1 cellular context compared by ENCODE assay signal in the genomic region with DNA sequence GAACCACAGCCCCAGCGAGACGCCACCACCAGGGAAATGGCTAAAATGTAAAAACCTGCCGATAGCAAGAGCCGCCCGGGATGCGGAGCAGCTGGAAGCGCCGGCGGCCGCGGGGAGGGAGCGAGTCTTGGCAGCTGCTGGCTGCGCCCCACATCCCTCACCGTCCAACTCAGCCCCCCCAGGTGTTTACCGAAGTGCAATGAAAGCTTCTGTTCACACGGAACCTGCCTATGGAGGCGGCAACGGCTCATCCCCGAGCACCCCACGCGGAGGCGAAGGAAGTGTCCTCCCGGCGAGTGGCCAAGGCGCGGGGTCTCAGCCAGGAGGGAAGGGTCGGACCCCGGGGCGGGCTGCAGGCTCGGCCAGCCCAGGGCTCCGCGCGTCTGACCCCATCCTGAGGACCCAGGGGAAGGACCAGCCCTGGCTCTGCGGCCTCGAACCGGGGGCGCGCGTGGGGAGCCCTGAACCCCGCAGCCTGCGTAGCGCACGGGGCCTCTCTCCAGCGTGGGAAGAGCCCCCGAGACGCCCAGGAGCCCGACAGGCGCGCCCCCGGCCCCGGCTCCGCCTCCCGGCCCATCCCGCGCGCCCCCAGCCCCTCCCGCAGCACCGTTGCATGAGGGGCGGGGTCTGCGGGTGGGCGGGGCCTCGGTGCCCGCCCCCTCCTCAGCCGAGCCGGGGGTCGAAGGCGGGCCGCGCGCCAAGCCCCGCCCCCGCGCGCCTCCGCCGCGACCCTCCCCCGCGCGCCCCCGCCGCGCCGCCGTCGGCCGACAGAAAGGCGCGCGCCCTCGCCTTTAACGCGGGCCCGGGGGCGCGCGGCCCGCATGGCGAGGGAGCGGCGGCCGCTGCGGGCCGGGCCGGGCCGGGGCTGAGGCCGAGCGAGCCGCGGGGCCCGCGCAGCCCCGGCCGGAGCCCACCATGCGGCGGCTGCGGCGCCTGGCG.
TF ChIP-seq lines count a peak whose summit lies in the region.

A gene (plus strand): TSS at position 822 of the 939 bp plus-strand sequence. CDS start 94 bp downstream, at position 916.

TF ChIP-seq in WTC11, 78 proteins besides CTCF, POLR2A, EP300 and RAD21 (continued from another document):
- TF ChIP-seq, protein P1, sequence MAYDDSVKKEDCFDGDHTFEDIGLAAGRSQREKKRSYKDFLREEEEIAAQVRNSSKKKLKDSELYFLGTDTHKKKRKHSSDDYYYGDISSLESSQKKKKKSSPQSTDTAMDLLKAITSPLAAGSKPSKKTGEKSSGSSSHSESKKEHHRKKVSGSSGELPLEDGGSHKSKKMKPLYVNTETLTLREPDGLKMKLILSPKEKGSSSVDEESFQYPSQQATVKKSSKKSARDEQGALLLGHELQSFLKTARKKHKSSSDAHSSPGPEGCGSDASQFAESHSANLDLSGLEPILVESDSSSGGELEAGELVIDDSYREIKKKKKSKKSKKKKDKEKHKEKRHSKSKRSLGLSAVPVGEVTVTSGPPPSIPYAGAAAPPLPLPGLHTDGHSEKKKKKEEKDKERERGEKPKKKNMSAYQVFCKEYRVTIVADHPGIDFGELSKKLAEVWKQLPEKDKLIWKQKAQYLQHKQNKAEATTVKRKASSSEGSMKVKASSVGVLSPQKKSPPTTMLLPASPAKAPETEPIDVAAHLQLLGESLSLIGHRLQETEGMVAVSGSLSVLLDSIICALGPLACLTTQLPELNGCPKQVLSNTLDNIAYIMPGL (CRISPR knock-in tag; IDR thresholded peaks at IDR 0.05), result 0 out of 2 replicates have a peak, but pooled peaks have one; percentile 57
- TF ChIP-seq, protein P2, sequence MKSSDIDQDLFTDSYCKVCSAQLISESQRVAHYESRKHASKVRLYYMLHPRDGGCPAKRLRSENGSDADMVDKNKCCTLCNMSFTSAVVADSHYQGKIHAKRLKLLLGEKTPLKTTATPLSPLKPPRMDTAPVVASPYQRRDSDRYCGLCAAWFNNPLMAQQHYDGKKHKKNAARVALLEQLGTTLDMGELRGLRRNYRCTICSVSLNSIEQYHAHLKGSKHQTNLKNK (CRISPR knock-in tag; IDR thresholded peaks at IDR 0.05), result no peak
- TF ChIP-seq, protein P3, sequence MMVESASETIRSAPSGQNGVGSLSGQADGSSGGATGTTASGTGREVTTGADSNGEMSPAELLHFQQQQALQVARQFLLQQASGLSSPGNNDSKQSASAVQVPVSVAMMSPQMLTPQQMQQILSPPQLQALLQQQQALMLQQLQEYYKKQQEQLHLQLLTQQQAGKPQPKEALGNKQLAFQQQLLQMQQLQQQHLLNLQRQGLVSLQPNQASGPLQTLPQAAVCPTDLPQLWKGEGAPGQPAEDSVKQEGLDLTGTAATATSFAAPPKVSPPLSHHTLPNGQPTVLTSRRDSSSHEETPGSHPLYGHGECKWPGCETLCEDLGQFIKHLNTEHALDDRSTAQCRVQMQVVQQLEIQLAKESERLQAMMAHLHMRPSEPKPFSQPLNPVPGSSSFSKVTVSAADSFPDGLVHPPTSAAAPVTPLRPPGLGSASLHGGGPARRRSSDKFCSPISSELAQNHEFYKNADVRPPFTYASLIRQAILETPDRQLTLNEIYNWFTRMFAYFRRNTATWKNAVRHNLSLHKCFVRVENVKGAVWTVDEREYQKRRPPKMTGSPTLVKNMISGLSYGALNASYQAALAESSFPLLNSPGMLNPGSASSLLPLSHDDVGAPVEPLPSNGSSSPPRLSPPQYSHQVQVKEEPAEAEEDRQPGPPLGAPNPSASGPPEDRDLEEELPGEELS (CRISPR knock-in tag; IDR thresholded peaks at IDR 0.05), result no peak
- no peak for TF ChIP-seq JAZF1 (CRISPR knock-in tag; IDR thresholded peaks at IDR 0.05)
- 0 out of 2 replicates have a peak, but pooled peaks have one; percentile 61 for TF ChIP-seq ETV6 (CRISPR knock-in tag; IDR thresholded peaks at IDR 0.05)
- no peak for TF ChIP-seq TP53 (CRISPR knock-in tag; IDR thresholded peaks at IDR 0.05)
- peak; percentile 10; the same call in 1 of the 2 replicates for TF ChIP-seq FOXP1 (CRISPR knock-in tag; IDR thresholded peaks at IDR 0.05; ENCODE audit: borderline replicate concordance)
- TF ChIP-seq CREB1 (CRISPR knock-in tag; IDR thresholded peaks at IDR 0.05), result no peak
- TF ChIP-seq, protein P4, sequence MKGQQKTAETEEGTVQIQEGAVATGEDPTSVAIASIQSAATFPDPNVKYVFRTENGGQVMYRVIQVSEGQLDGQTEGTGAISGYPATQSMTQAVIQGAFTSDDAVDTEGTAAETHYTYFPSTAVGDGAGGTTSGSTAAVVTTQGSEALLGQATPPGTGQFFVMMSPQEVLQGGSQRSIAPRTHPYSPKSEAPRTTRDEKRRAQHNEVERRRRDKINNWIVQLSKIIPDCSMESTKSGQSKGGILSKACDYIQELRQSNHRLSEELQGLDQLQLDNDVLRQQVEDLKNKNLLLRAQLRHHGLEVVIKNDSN (CRISPR knock-in tag; IDR thresholded peaks at IDR 0.05), result no peak
- TF ChIP-seq, protein P5, sequence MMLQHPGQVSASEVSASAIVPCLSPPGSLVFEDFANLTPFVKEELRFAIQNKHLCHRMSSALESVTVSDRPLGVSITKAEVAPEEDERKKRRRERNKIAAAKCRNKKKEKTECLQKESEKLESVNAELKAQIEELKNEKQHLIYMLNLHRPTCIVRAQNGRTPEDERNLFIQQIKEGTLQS (CRISPR knock-in tag; conservative IDR thresholded peaks at IDR 0.05), result no peak
- TF ChIP-seq, protein P6, sequence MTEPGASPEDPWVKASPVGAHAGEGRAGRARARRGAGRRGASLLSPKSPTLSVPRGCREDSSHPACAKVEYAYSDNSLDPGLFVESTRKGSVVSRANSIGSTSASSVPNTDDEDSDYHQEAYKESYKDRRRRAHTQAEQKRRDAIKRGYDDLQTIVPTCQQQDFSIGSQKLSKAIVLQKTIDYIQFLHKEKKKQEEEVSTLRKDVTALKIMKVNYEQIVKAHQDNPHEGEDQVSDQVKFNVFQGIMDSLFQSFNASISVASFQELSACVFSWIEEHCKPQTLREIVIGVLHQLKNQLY (CRISPR knock-in tag; IDR thresholded peaks at IDR 0.05), result no peak
- TF ChIP-seq, protein P7, sequence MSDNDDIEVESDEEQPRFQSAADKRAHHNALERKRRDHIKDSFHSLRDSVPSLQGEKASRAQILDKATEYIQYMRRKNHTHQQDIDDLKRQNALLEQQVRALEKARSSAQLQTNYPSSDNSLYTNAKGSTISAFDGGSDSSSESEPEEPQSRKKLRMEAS (CRISPR knock-in tag; IDR thresholded peaks at IDR 0.05), result no peak
- no peak for TF ChIP-seq PRRX2 (CRISPR knock-in tag; IDR thresholded peaks at IDR 0.05)
- no peak for TF ChIP-seq ZNF232 (CRISPR knock-in tag; IDR thresholded peaks at IDR 0.05)
